In genomic region chr12:52137746-52138145, GRCh38 we compare ENCODE assay signal across 1 cellular context.
TF ChIP-seq lines count a peak whose summit lies in the region.

No MANE protein-coding gene starts in this region.

TF ChIP-seq in H1, 55 proteins besides CTCF, POLR2A, EP300 and RAD21:
- TF ChIP-seq EZH2 (IDR thresholded peaks at IDR 0.05; ENCODE audit: low read depth, low read length, severe bottlenecking) (no peak), RNF2 (IDR thresholded peaks at IDR 0.05; ENCODE audit: borderline replicate concordance, low read depth, low read length, missing control alignments, poor library complexity, severe bottlenecking) (no peak), CHD1 (IDR thresholded peaks at IDR 0.05; ENCODE audit: low read depth, low read length) (no peak), TAF1 (IDR thresholded peaks at IDR 0.05; ENCODE audit: low read depth, low read length) (no peak), RFX5 (IDR thresholded peaks at IDR 0.05; ENCODE audit: borderline replicate concordance, low read depth, low read length) (no peak), SP4 (IDR thresholded peaks at IDR 0.05; ENCODE audit: low read length) (no peak), SP2 (IDR thresholded peaks at IDR 0.05; ENCODE audit: low read length) (no peak), PHF8 (conservative IDR thresholded peaks at IDR 0.05; ENCODE audit: low read depth, low read length) (no peak), GTF2F1 (IDR thresholded peaks at IDR 0.05; ENCODE audit: borderline replicate concordance, low read depth, low read length) (no peak), KDM4A (IDR thresholded peaks at IDR 0.05; ENCODE audit: low read depth, low read length, severe bottlenecking) (no peak), SRF (IDR thresholded peaks at IDR 0.05; ENCODE audit: low read depth, low read length) (no peak), RXRA (IDR thresholded peaks at IDR 0.05; ENCODE audit: insufficient read depth, low read depth, low read length) (no peak), KDM5A (IDR thresholded peaks at IDR 0.05; ENCODE audit: low read length) (no peak)
